Comparison of ENCODE assay signal across 11 cellular contexts in the genomic region with DNA sequence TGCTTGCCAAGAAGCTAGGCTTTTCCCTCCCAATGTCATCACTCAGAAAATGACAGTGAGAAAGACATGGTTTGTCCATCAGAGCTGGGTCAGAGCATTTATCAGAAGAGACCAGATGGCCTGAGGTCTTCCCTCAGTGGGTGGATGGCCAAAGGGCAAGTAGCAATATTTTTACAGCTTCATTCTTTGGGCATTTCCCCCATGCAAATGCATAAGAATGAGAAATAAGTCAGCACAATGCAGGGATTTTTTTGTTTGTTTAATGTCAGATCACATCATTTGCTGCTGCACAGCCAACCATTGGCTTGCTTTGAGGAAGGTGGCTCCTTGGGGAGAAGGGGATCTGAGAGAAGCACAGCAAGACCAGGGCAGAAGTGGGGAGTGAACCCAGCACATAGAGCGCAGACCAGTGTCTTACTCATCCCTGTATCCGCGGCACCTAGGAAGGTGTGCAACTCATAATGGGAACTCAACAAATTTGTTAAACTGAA.
DNase-seq lines count a peak whose midpoint lies in the region; ATAC-seq and TF ChIP-seq lines count a peak whose summit lies in the region.
"Had no signal": no experiment of that assay in that cellular context is flagged by ENCODE, and none has a peak within 500 bp of the region (broad histone marks: within the 10 kb centered on the region; RNA-seq: fewer than 3 reads in every experiment).

No MANE protein-coding gene starts in this region.

- DNase-seq in GM12864 (ENCODE audit: low read depth) = peak; percentile 36
- no peak for DNase-seq in ascending aorta (ENCODE audit: low spot score in 2 of 2)
- no peak for DNase-seq in psoas muscle
- DNase-seq in GOT3 (lab: John Stamatoyannopoulos, UW) = no peak
- no peak for DNase-seq in NOMO-1 treated with DMSO at 0.1 percent for 48 hours (lab: John Stamatoyannopoulos, UW; ENCODE audit: unreplicated experiment)
- DNase-seq: activated CD4-positive, alpha-beta T cell treated with anti-CD3 and anti-CD28 coated beads for 1 hour; activated effector memory CD4-positive, alpha-beta T cell treated with Interleukin-2 at 50 U/mL for 16 hours; NCI-H748 treated with DMSO at 0.1 percent for 48 hours had no signal

- H3K4me3 ChIP-seq in GM12864 (ENCODE audit: low read depth, low read length) (no peak overlapping the region), ascending aorta (no peak overlapping the region), psoas muscle (no peak overlapping the region)

- H3K27me3 ChIP-seq in ascending aorta = no peaks in the 10 kb centered on the region
- H3K27me3 ChIP-seq in psoas muscle (ENCODE audit: insufficient read depth in 3 of 3, low read length in 2 of 3) = no peaks in the 10 kb centered on the region

- H3K36me3 ChIP-seq in ascending aorta (no peaks in the 10 kb centered on the region), psoas muscle (ENCODE audit: insufficient read depth in 1 of 2, low read depth in 1 of 2) (no peaks in the 10 kb centered on the region)

- intact Hi-C loops in ascending aorta (cut with DNase I) = no loop called here
- intact Hi-C loops in psoas muscle (cut with DNase I) = loop anchor here in 1 of 2 donors (10.0 kb wide), 1 partner anchor 130 kb away; no protein-coding TSS in a partner anchor

- no peaks in the 10 kb centered on the region for H3K9me3 ChIP-seq in ascending aorta
- no peaks in the 10 kb centered on the region for H3K9me3 ChIP-seq in psoas muscle

- WGBS in psoas muscle, 3 donors = 58 to 73% (median 71%) methylated on average over 3 of the region's 3 CpGs

- ATAC-seq in GM19328 (IDR thresholded peaks at IDR 0.05; ENCODE audit: unreplicated experiment) = peak; percentile 83
- peak; percentile 81 for ATAC-seq in HG02623 (IDR thresholded peaks at IDR 0.05; ENCODE audit: unreplicated experiment)
- peak; percentile 88 for ATAC-seq in HG03432 (IDR thresholded peaks at IDR 0.05; ENCODE audit: unreplicated experiment)
- ATAC-seq in psoas muscle = no peak

- TF ChIP-seq CTCF in GM12864 (IDR thresholded peaks at IDR 0.05; ENCODE audit: low read depth, low read length, missing control alignments) = no peak
- no peak for TF ChIP-seq CTCF in ascending aorta (IDR thresholded peaks at IDR 0.05)
- no peak for TF ChIP-seq CTCF in psoas muscle (IDR thresholded peaks at IDR 0.05)

- H3K4me1 ChIP-seq in ascending aorta (peaks cover 5 to 9% of the 10 kb centered on the region in 2 donors), psoas muscle (peaks cover 15% of the 10 kb centered on the region)

- H3K27ac ChIP-seq in ascending aorta = no peak overlapping the region
- no peak overlapping the region for H3K27ac ChIP-seq in psoas muscle

Comparison
In these comparisons a context has a peak if more than half of its experiments do, and no peak if none do; other contexts are left out.
1. ATAC-seq: peak in GM19328 (single experiment), HG02623 (single experiment) and HG03432 (single experiment); none in psoas muscle (0 of 4).